1 cellular context compared by ENCODE assay signal in the genomic region with DNA sequence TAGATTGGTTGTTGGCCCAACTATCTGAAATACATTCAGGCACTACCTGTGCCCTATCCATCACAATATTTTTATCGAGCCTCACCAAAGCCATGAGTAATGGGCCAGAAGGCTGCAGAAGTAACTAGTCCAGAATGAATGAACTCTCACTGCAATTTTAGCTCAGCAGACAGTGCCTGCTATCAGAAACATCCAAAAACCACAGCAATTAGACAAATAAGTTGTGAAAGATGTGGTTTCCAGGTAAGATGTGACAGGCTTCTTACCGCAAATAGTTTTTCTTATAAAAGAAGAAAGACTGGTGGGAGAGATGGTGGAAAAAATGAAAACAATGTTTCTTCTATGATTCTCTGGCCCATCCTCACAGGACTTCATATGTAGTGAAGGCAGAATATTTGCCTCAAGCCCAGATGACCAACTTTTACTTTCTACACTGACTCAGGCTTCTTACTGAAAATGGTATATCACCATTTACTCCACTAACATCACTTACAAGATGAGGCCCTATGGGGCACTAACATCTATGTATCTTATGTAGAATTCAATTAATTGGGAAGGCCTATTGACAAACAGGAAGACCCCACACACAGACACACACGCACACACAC.
TF ChIP-seq lines count a peak whose summit lies in the region.

No MANE protein-coding gene starts in this region.

TF ChIP-seq in liver, 16 proteins besides CTCF, POLR2A, EP300 and RAD21:
- TF ChIP-seq NR2F2 (IDR thresholded peaks at IDR 0.05) (no peak), FOXA1 (IDR thresholded peaks at IDR 0.05) (no peak), RXRA (IDR thresholded peaks at IDR 0.05) (no peak), HNF4G (IDR thresholded peaks at IDR 0.05) (no peak), ZBTB33 (IDR thresholded peaks at IDR 0.05) (no peak), REST (IDR thresholded peaks at IDR 0.05) (no peak), YY1 (IDR thresholded peaks at IDR 0.05) (no peak), JUND (IDR thresholded peaks at IDR 0.05) (no peak), HNF4A (conservative IDR thresholded peaks at IDR 0.05) (no peak), TAF1 (conservative IDR thresholded peaks at IDR 0.05) (no peak), GABPA (IDR thresholded peaks at IDR 0.05 in 1 of 2, conservative IDR thresholded peaks at IDR 0.05 in 1 of 2) (no peak), EGR1 (IDR thresholded peaks at IDR 0.05; ENCODE audit: low read depth in 2 of 2) (no peak), FOXA2 (IDR thresholded peaks at IDR 0.05) (no peak), SP1 (IDR thresholded peaks at IDR 0.05) (no peak)
- TF ChIP-seq, protein P1, sequence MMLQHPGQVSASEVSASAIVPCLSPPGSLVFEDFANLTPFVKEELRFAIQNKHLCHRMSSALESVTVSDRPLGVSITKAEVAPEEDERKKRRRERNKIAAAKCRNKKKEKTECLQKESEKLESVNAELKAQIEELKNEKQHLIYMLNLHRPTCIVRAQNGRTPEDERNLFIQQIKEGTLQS (IDR thresholded peaks at IDR 0.05): no peak
- TF ChIP-seq, protein P2, sequence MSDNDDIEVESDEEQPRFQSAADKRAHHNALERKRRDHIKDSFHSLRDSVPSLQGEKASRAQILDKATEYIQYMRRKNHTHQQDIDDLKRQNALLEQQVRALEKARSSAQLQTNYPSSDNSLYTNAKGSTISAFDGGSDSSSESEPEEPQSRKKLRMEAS (IDR thresholded peaks at IDR 0.05): no peak
